ENCODE assay signal across 8 cellular contexts in the genomic region with DNA sequence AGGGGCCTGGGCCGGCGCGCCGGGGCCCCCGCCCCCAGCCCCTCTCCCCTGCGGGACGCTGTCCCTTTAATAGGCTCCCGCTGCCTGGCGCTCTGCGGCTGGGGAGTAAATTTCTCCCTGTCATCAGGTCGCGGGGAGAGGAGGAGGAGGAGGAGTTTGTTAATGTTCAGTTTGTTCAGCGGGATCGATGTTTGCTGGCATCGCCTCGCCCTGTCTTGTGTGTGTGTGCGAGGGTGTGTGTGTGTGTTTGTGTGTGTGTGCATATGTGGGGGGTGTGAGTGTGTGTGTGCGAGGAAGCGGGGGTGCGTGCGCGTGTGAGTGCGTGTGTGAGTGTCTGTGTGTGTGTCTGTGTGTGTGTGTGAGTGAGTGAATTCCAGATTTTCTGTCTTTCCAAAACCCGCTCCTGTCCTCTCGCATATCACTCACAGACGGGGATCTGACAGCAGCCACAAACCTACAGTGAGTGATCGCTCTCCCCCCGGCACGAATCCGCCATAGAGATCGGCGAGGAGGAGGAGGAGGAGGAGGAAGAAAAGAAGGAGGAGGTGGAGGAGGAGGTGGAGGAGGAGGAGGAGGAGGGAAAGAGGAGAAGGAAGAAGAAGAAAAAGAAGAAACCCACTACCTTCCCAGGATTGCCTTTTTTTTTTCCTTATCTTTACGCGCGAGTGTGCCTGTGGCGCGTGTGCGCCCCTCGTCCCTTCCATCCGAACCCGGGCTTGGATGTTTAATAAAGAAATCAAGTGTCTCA. TPM values are rescaled to one million over a fixed set of nuclear protein-coding genes. Genes with fewer than 3 reads are reported as not detected.
A peak's percentile ranks its signal among the peaks of the same experiment; 100 is the strongest.
DNase-seq lines count a peak whose midpoint lies in the region; ATAC-seq and TF ChIP-seq lines count a peak whose summit lies in the region.

A gene with protein sequence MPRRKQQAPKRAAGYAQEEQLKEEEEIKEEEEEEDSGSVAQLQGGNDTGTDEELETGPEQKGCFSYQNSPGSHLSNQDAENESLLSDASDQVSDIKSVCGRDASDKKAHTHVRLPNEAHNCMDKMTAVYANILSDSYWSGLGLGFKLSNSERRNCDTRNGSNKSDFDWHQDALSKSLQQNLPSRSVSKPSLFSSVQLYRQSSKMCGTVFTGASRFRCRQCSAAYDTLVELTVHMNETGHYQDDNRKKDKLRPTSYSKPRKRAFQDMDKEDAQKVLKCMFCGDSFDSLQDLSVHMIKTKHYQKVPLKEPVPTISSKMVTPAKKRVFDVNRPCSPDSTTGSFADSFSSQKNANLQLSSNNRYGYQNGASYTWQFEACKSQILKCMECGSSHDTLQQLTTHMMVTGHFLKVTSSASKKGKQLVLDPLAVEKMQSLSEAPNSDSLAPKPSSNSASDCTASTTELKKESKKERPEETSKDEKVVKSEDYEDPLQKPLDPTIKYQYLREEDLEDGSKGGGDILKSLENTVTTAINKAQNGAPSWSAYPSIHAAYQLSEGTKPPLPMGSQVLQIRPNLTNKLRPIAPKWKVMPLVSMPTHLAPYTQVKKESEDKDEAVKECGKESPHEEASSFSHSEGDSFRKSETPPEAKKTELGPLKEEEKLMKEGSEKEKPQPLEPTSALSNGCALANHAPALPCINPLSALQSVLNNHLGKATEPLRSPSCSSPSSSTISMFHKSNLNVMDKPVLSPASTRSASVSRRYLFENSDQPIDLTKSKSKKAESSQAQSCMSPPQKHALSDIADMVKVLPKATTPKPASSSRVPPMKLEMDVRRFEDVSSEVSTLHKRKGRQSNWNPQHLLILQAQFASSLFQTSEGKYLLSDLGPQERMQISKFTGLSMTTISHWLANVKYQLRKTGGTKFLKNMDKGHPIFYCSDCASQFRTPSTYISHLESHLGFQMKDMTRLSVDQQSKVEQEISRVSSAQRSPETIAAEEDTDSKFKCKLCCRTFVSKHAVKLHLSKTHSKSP (N-terminal part only) (plus strand): TSS at position 169 of the 748 bp plus-strand sequence. CDS start 936 bp downstream, outside the sequence.

- H3K4me1 ChIP-seq in heart right ventricle, result peaks cover 0 to 8% (median 0%) of the 10 kb centered on the region in 9 donors

- peak within 1 kb of the TSS; percentile 90 for H3K4me3 Mint-ChIP-seq in activated naive CD4-positive, alpha-beta T cell treated with anti-CD3 and anti-CD28 coated beads, Interleukin-2, amount 10 ng/mL, durations not matched to agents 7 days and 5 days

- TF ChIP-seq CTCF in RWPE1 (conservative IDR thresholded peaks at IDR 0.05; ENCODE audit: low read depth) (no peak), heart right ventricle (IDR thresholded peaks at IDR 0.05) (no peak)

- peak within 1 kb of the TSS; percentile 50 for H3K4me3 ChIP-seq in H7 (ENCODE audit: insufficient read depth, low read depth, low read length)
- peak within 1 kb of the TSS; percentile 19 to 66 (median 58) for H3K4me3 ChIP-seq in heart right ventricle

- CTCF ChIA-PET in RWPE1 (lab: Yijun Ruan, JAX), result no interaction called here
- CTCF ChIA-PET in activated naive CD4-positive, alpha-beta T cell treated with anti-CD3 and anti-CD28 coated beads, Interleukin-2, amount 10 ng/mL, durations not matched to agents 7 days and 5 days (lab: Charles Lee), result interaction anchor here (1.6 kb wide), 1 partner anchor 57 kb away, joined by 3 read pairs; no protein-coding TSS in a partner anchor

- DNase-seq in H7 (peak; percentile 77), RWPE1 (ENCODE audit: low spot score) (peak; percentile 61), heart right ventricle (peak; percentile 17 to 25), putamen (ENCODE audit: low spot score) (peak; percentile 13), NK-92 (lab: John Stamatoyannopoulos, UW; ENCODE audit: unreplicated experiment) (no peak), G401 (ENCODE audit: low spot score) (no peak)
- peak; percentile 70 for DNase-seq in activated naive CD4-positive, alpha-beta T cell treated with anti-CD3 and anti-CD28 coated beads, Interleukin-2, amount 10 ng/mL, durations not matched to agents 7 days and 5 days

- H3K27ac ChIP-seq in RWPE1 (peak within 1 kb of the TSS; percentile 72), heart right ventricle (peak within 1 kb of the TSS in 8 of 10 donors; percentile 33 to 87 (median 66))

- no peaks in the 10 kb centered on the region for H3K9me3 ChIP-seq in heart right ventricle

- H3K27ac Mint-ChIP-seq in activated naive CD4-positive, alpha-beta T cell treated with anti-CD3 and anti-CD28 coated beads, Interleukin-2, amount 10 ng/mL, durations not matched to agents 7 days and 5 days, result peak within 1 kb of the TSS; percentile 91

- intact Hi-C loops in heart right ventricle (cut with DNase I), result no loop called here

- peaks cover 5% of the 10 kb centered on the region for H3K36me3 Mint-ChIP-seq in activated naive CD4-positive, alpha-beta T cell treated with anti-CD3 and anti-CD28 coated beads, Interleukin-2, amount 10 ng/mL, durations not matched to agents 7 days and 5 days

- H3K9me3 Mint-ChIP-seq in activated naive CD4-positive, alpha-beta T cell treated with anti-CD3 and anti-CD28 coated beads, Interleukin-2, amount 10 ng/mL, durations not matched to agents 7 days and 5 days, result no peaks in the 10 kb centered on the region

- POLR2A ChIA-PET in RWPE1 (lab: Yijun Ruan, JAX; ENCODE audit: low non-redundant PET), result no interaction called here

- no peaks in the 10 kb centered on the region for H3K36me3 ChIP-seq in H7 (replicated peaks; ENCODE audit: control insufficient read depth, insufficient read depth, low read length)
- H3K36me3 ChIP-seq in heart right ventricle, result no peaks in the 10 kb centered on the region

- in situ Hi-C loops in G401 (cut with HindIII; ENCODE audit: low sequenced_read_pairs), result no loop called here

- peaks cover 26% of the 10 kb centered on the region for H3K27me3 ChIP-seq in H7 (ENCODE audit: control insufficient read depth, insufficient read depth, low read length)
- H3K27me3 ChIP-seq in heart right ventricle, result peaks cover 0 to 49% (median 19%) of the 10 kb centered on the region in 7 donors

- peaks cover 47% of the 10 kb centered on the region for H3K4me1 Mint-ChIP-seq in activated naive CD4-positive, alpha-beta T cell treated with anti-CD3 and anti-CD28 coated beads, Interleukin-2, amount 10 ng/mL, durations not matched to agents 7 days and 5 days

- H3K27me3 Mint-ChIP-seq in activated naive CD4-positive, alpha-beta T cell treated with anti-CD3 and anti-CD28 coated beads, Interleukin-2, amount 10 ng/mL, durations not matched to agents 7 days and 5 days, result peaks cover 16% of the 10 kb centered on the region

- ATAC-seq in heart right ventricle (peak; percentile 44 to 76 (median 62)), HG02623 (IDR thresholded peaks at IDR 0.05; ENCODE audit: unreplicated experiment) (no peak)

- WGBS in heart right ventricle, 2 donors, result 0 to 2% methylated on average over 31 to 40 of the region's 41 CpGs

RNA-seq across cellular contexts. Expression of the gene that starts here (rescaled TPM):
- total RNA-seq in H7 (2014; rRNA removed; shearing (Covaris generic)), result 0.07 and 0.31 TPM in 2 replicates
- 1 to 10 TPM; 2.9 to 6.2 (median 4.8) TPM for total RNA-seq in heart right ventricle
- 1 to 10 TPM; 1.5 to 4.1 TPM for polyA plus RNA-seq in heart right ventricle
- total RNA-seq in G401 (2014; rRNA removed; shearing (Covaris generic)), result not detected in 2 replicates

Comparison
In these comparisons a context has a peak if more than half of its experiments do, and no peak if none do; other contexts are left out.
1. Peak in DNase-seq and H3K4me3 ChIP-seq in H7; RNA of the gene not detected or under 1 TPM.
2. DNase-seq: peak in RWPE1 (single experiment), activated naive CD4-positive, alpha-beta T cell treated with anti-CD3 and anti-CD28 coated beads, Interleukin-2, amount 10 ng/mL, durations not matched to agents 7 days and 5 days (single experiment), heart right ventricle (2 of 2) and putamen (single experiment); none in NK-92 (single experiment) and G401 (single experiment).